ENCODE assay signal across 19 cellular contexts in genomic region chr1:109919271-109919670, GRCh38.
"Had no signal": no experiment of that assay in that cellular context is flagged by ENCODE, and none has a peak within 500 bp of the region (broad histone marks: within the 10 kb centered on the region; RNA-seq: fewer than 3 reads in every experiment).

No MANE protein-coding gene starts in this region.

- H3K4me3 Mint-ChIP-seq: activated CD4-positive, alpha-beta T cell treated with anti-CD3 and anti-CD28 coated beads, Interleukin-2, amount 10 ng/mL, durations not matched to agents 7 days and 5 days; activated naive CD8-positive, alpha-beta T cell treated with anti-CD3 and anti-CD28 coated beads, Interleukin-2, amount 10 ng/mL, durations not matched to agents 7 days and 5 days; nephron; stimulated activated naive CD8-positive, alpha-beta T cell treated with anti-CD3 and anti-CD28 coated beads, Interleukin-15, amount 100 ng/mL, for 72 hours; WTC11 had no signal

- H3K27ac ChIP-seq: dorsolateral prefrontal cortex, testis had no signal

- DNase-seq: activated CD4-positive, alpha-beta T cell treated with anti-CD3 and anti-CD28 coated beads, Interleukin-2, amount 10 ng/mL, durations not matched to agents 7 days and 5 days; activated gamma-delta T cell treated with Interleukin-2 at 50 U/mL for 16 hours; activated naive CD8-positive, alpha-beta T cell treated with anti-CD3 and anti-CD28 coated beads, Interleukin-2, amount 10 ng/mL, durations not matched to agents 7 days and 5 days; activated T-cell treated with anti-CD3 and anti-CD28 coated beads, Interleukin-2, amount 50 U/mL, for 1 hour; dorsolateral prefrontal cortex; foreskin melanocyte; mesendoderm; stimulated activated CD4-positive, alpha-beta T cell treated with anti-CD3 and anti-CD28 coated beads, Interleukin-15, amount 100 ng/mL, for 24 hours; stimulated activated CD4-positive, alpha-beta T cell treated with anti-CD3 and anti-CD28 coated beads, Interleukin-4, amount 100 ng/mL, for 24 hours; stimulated activated naive CD8-positive, alpha-beta T cell treated with anti-CD3 and anti-CD28 coated beads, Interleukin-15, amount 100 ng/mL, for 72 hours; testis had no signal

- H3K9me3 ChIP-seq: ascending aorta, esophagus muscularis mucosa, testis had no signal

- ATAC-seq: left lobe of liver; stimulated activated naive CD8-positive, alpha-beta T cell treated with anti-CD3 and anti-CD28 coated beads, Interleukin-15, amount 100 ng/mL, for 72 hours; WTC11 had no signal

- H3K27me3 Mint-ChIP-seq: activated CD4-positive, alpha-beta T cell treated with anti-CD3 and anti-CD28 coated beads, Interleukin-2, amount 10 ng/mL, durations not matched to agents 7 days and 5 days; activated naive CD8-positive, alpha-beta T cell treated with anti-CD3 and anti-CD28 coated beads, Interleukin-2, amount 10 ng/mL, durations not matched to agents 7 days and 5 days; stimulated activated naive CD8-positive, alpha-beta T cell treated with anti-CD3 and anti-CD28 coated beads, Interleukin-15, amount 100 ng/mL, for 72 hours had no signal

- H3K4me1 Mint-ChIP-seq: stimulated activated naive CD8-positive, alpha-beta T cell treated with anti-CD3 and anti-CD28 coated beads, Interleukin-15, amount 100 ng/mL, for 72 hours; WTC11 had no signal

- H3K4me3 ChIP-seq: ascending aorta, dorsolateral prefrontal cortex, esophagus muscularis mucosa, testis had no signal

- H3K27ac Mint-ChIP-seq: activated CD4-positive, alpha-beta T cell treated with anti-CD3 and anti-CD28 coated beads, Interleukin-2, amount 10 ng/mL, durations not matched to agents 7 days and 5 days; activated naive CD8-positive, alpha-beta T cell treated with anti-CD3 and anti-CD28 coated beads, Interleukin-2, amount 10 ng/mL, durations not matched to agents 7 days and 5 days; nephron; stimulated activated naive CD8-positive, alpha-beta T cell treated with anti-CD3 and anti-CD28 coated beads, Interleukin-15, amount 100 ng/mL, for 72 hours had no signal

- FAIRE-seq: bronchial epithelial cell, endometrium, islet of Langerhans had no signal

- H3K9me3 Mint-ChIP-seq: activated CD4-positive, alpha-beta T cell treated with anti-CD3 and anti-CD28 coated beads, Interleukin-2, amount 10 ng/mL, durations not matched to agents 7 days and 5 days; activated naive CD8-positive, alpha-beta T cell treated with anti-CD3 and anti-CD28 coated beads, Interleukin-2, amount 10 ng/mL, durations not matched to agents 7 days and 5 days; nephron; stimulated activated naive CD8-positive, alpha-beta T cell treated with anti-CD3 and anti-CD28 coated beads, Interleukin-15, amount 100 ng/mL, for 72 hours; WTC11 had no signal

- H3K36me3 Mint-ChIP-seq: WTC11 had no signal

- H3K27me3 ChIP-seq: ascending aorta, dorsolateral prefrontal cortex, esophagus muscularis mucosa, testis had no signal
